In genomic region chr3:114706591-114707224, GRCh38 we compare ENCODE assay signal across 8 cellular contexts.
DNase-seq lines count a peak whose midpoint lies in the region; ATAC-seq and TF ChIP-seq lines count a peak whose summit lies in the region.

No MANE protein-coding gene starts in this region.

- peak; percentile 82 for DNase-seq in ELR (ENCODE audit: low read depth)
- DNase-seq in SJCRH30 = peak; percentile 43 to 66
- DNase-seq in islet precursor cell = peak; percentile 79
- no peak for DNase-seq in GM19240 (ENCODE audit: insufficient read length, low spot score)
- DNase-seq in dedifferentiated amniotic fluid mesenchymal stem cell (ENCODE audit: extremely low spot score) = no peak

- CTCF ChIA-PET in HEK293 (lab: Yijun Ruan, JAX) = no interaction called here

- H3K4me3 ChIP-seq in HEK293 (ENCODE audit: low read depth, low read length) (no peak overlapping the region), SJCRH30 (no peak overlapping the region)

- POLR2A ChIA-PET in HEK293 (lab: Yijun Ruan, JAX) = no interaction called here

- ATAC-seq in HG02970 (IDR thresholded peaks at IDR 0.05; ENCODE audit: low FRiP score, unreplicated experiment) (no peak), GM21423 (IDR thresholded peaks at IDR 0.05; ENCODE audit: unreplicated experiment) (no peak)

- H3K27ac ChIP-seq in HEK293 (ENCODE audit: extremely low read depth, low read depth, low read length) (no peak overlapping the region), SJCRH30 (peak overlapping the region; percentile 34)

- H3K9me3 ChIP-seq in HEK293 (ENCODE audit: control insufficient read depth, insufficient read depth, low read depth, low read length) (no peaks in the 10 kb centered on the region), SJCRH30 (replicated peaks) (no peaks in the 10 kb centered on the region)

- H3K4me1 ChIP-seq in HEK293 (ENCODE audit: control insufficient read depth, insufficient read depth, low read length) (no peaks in the 10 kb centered on the region), SJCRH30 (peaks cover 17% of the 10 kb centered on the region)

- no peaks in the 10 kb centered on the region for H3K36me3 ChIP-seq in HEK293 (ENCODE audit: control insufficient read depth in 2 of 2, insufficient read depth in 1 of 2, low read length in 2 of 2)
- no peaks in the 10 kb centered on the region for H3K36me3 ChIP-seq in SJCRH30

- TF ChIP-seq CTCF in HEK293 (tag by site-specific recombination; IDR thresholded peaks at IDR 0.05) = no peak

- H3K27me3 ChIP-seq in SJCRH30 = no peaks in the 10 kb centered on the region

TF ChIP-seq in HEK293, 187 proteins besides CTCF, POLR2A, EP300 and RAD21:
- TF ChIP-seq PRDM1 (tag by site-specific recombination; IDR thresholded peaks at IDR 0.05) = peak; percentile 63
- no peak for TF ChIP-seq ZFP69B (tag by site-specific recombination; IDR thresholded peaks at IDR 0.05)
- TF ChIP-seq INSM2 (tag by site-specific recombination; IDR thresholded peaks at IDR 0.05) = no peak
- 0 out of 2 replicates have a peak, but pooled peaks have one; percentile 32 for TF ChIP-seq PRDM10 (tag by site-specific recombination; IDR thresholded peaks at IDR 0.05)
- peak; percentile 57 for TF ChIP-seq ZNF629 (tag by site-specific recombination; IDR thresholded peaks at IDR 0.05)
- no peak for TF ChIP-seq ZNF354C (tag by site-specific recombination; IDR thresholded peaks at IDR 0.05; ENCODE audit: borderline replicate concordance, low read depth)
- TF ChIP-seq BCL11A (tag by site-specific recombination; IDR thresholded peaks at IDR 0.05; ENCODE audit: low read depth) = peak; percentile 25; the same call in 1 of the 2 replicates
- TF ChIP-seq ZNF366 (tag by site-specific recombination; conservative IDR thresholded peaks at IDR 0.05) = peak; percentile 55; the same call in 1 of the 2 replicates
TF ChIP-seq in HEK293: peak in this region for 5.

Comparison
In these comparisons a context has a peak if more than half of its experiments do, and no peak if none do; other contexts are left out.
1. DNase-seq: peak in ELR (single experiment), SJCRH30 (2 of 2) and islet precursor cell (single experiment); none in GM19240 (single experiment) and dedifferentiated amniotic fluid mesenchymal stem cell (single experiment).